Comparison of ENCODE assay signal across 8 cellular contexts in the genomic region with DNA sequence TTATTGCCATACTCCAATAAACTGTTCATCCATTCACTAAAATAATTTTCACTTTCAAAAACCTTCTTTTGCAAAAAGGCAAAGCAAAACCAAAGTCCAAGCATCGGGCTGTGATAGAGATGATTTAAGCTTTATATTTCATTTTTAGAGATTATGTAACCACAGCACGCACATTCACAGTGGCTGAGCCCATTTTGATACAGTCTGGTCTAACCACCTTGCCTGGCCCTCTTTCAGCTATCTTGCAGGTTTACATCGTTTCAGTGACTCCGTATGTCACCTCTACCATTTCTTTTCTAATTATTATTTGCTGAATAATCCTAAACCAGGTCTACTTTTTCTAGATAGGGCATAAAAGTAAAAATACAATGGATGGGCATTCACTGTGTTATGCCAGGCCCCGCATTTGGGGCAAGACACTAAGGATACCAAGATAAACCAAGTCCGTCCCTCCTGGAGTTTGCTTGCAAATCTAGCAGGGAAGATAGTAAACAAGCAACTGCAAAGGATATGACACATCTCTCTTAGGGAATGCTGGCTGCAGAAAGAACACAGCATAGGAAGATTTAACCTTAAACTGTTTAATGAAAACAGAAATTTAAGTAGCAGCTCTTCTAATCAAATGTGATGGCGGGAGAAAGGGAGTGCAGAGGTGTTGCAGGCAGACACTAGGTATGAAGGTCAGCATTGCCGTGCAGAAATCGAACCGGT. TPM values are rescaled to one million over a fixed set of nuclear protein-coding genes. Genes with fewer than 3 reads are reported as not detected.
A peak's percentile ranks its signal among the peaks of the same experiment; 100 is the strongest.
DNase-seq lines count a peak whose midpoint lies in the region; ATAC-seq and TF ChIP-seq lines count a peak whose summit lies in the region.

No MANE protein-coding gene starts in this region.

- H3K27me3 ChIP-seq in Caco-2 (replicated peaks; ENCODE audit: control insufficient read depth, insufficient read depth, low read length): no peaks in the 10 kb centered on the region
- H3K27me3 ChIP-seq in OCI-LY3 (ENCODE audit: low read depth, low read length): no peaks in the 10 kb centered on the region
- no peaks in the 10 kb centered on the region for H3K27me3 ChIP-seq in endocrine pancreas (ENCODE audit: control insufficient read depth, insufficient read depth, low read length)

- H3K4me2 ChIP-seq in OCI-LY3 (ENCODE audit: low read length): peak overlapping the region; percentile 70

- POLR2A ChIA-PET in Caco-2 (lab: Charles Lee): interaction anchor here (0.6 kb wide), 1 partner anchor 883 kb away, joined by 3 read pairs; no protein-coding TSS in a partner anchor

- H3K4me3 ChIP-seq in Caco-2 (ENCODE audit: low read depth, low read length) (peak overlapping the region; percentile 63), OCI-LY3 (ENCODE audit: low read length) (peak overlapping the region; percentile 90), endocrine pancreas (ENCODE audit: control insufficient read depth, insufficient read depth, low read length) (peak overlapping the region; percentile 60)

- intact Hi-C loops in Caco-2 (cut with micrococcal nuclease; ENCODE audit: unreplicated experiment): loop anchor here (2.0 to 10.0 kb wide), 5 partner anchors 85 to 383 kb away; a partner anchor contains a TSS

- H3K27ac Mint-ChIP-seq in Caco-2 (ENCODE audit: unreplicated experiment) (peak overlapping the region; percentile 69), osteocyte (ENCODE audit: unreplicated experiment) (peak overlapping the region; percentile 89)

- no peak overlapping the region for H2AFZ ChIP-seq in OCI-LY3 (ENCODE audit: low read depth, low read length)

- H3K36me3 ChIP-seq in Caco-2 (ENCODE audit: control insufficient read depth, insufficient read depth, low read length) (no peaks in the 10 kb centered on the region), OCI-LY3 (replicated peaks; ENCODE audit: low read depth, low read length) (no peaks in the 10 kb centered on the region), endocrine pancreas (ENCODE audit: control insufficient read depth, insufficient read depth, low read length) (no peaks in the 10 kb centered on the region)

- peaks cover 47% of the 10 kb centered on the region for H3K79me2 ChIP-seq in OCI-LY3 (ENCODE audit: low read length)

- peaks cover 10% of the 10 kb centered on the region for H3K4me1 ChIP-seq in Caco-2
- H3K4me1 ChIP-seq in OCI-LY3 (ENCODE audit: low read length): peaks cover 7% of the 10 kb centered on the region; the same call in 1 of the 2 replicates
- H3K4me1 ChIP-seq in endocrine pancreas (ENCODE audit: control insufficient read depth, insufficient read depth, low read length): peaks cover 31% of the 10 kb centered on the region

- BruUV-seq in Caco-2 (replicated peaks; lab: Mats Ljungman, UMichigan): TSS peak; percentile 27

- no peaks in the 10 kb centered on the region for H3K9me3 Mint-ChIP-seq in Caco-2 (ENCODE audit: unreplicated experiment)
- H3K9me3 Mint-ChIP-seq in osteocyte (ENCODE audit: unreplicated experiment): no peaks in the 10 kb centered on the region

- H3K36me3 Mint-ChIP-seq in Caco-2 (ENCODE audit: insufficient read depth, unreplicated experiment): peaks cover 9% of the 10 kb centered on the region
- peaks cover 2% of the 10 kb centered on the region for H3K36me3 Mint-ChIP-seq in osteocyte (ENCODE audit: unreplicated experiment)

- H4K20me1 ChIP-seq in OCI-LY3 (ENCODE audit: insufficient read depth, low read length): peaks cover 9% of the 10 kb centered on the region; the same call in 1 of the 2 replicates

- peaks cover 9% of the 10 kb centered on the region for H3K4me1 Mint-ChIP-seq in Caco-2 (ENCODE audit: low read depth, unreplicated experiment)
- peaks cover 69% of the 10 kb centered on the region for H3K4me1 Mint-ChIP-seq in osteocyte (ENCODE audit: unreplicated experiment)

- CTCF ChIA-PET in Caco-2 (lab: Charles Lee): no interaction called here

- H3K4me3 Mint-ChIP-seq in Caco-2 (ENCODE audit: unreplicated experiment): peak overlapping the region; percentile 88
- peak overlapping the region; percentile 86 for H3K4me3 Mint-ChIP-seq in osteocyte (ENCODE audit: unreplicated experiment)

- no peak for DNase-seq in Caco-2
- no peak for DNase-seq in osteocyte (ENCODE audit: extremely low spot score, unreplicated experiment)
- no peak for DNase-seq in DMS79 treated with DMSO at 0.1 percent for 48 hours (lab: John Stamatoyannopoulos, UW)
- DNase-seq in NCI-H187 (lab: John Stamatoyannopoulos, UW): no peak

- H3K27me3 Mint-ChIP-seq in Caco-2 (ENCODE audit: insufficient read depth, unreplicated experiment) (no peaks in the 10 kb centered on the region), osteocyte (ENCODE audit: unreplicated experiment) (no peaks in the 10 kb centered on the region)

- H3K27ac ChIP-seq in OCI-LY3 (ENCODE audit: low read length): no peak overlapping the region

- ATAC-seq in GM21786 (IDR thresholded peaks at IDR 0.05; ENCODE audit: unreplicated experiment): no peak
- no peak for ATAC-seq in HG02885 (IDR thresholded peaks at IDR 0.05; ENCODE audit: poor library complexity, unreplicated experiment)

- peak overlapping the region; percentile 87 for H3K9ac ChIP-seq in OCI-LY3 (ENCODE audit: low read length)
- H3K9ac ChIP-seq in endocrine pancreas (ENCODE audit: control insufficient read depth, insufficient read depth, low read length): no peak overlapping the region

- TF ChIP-seq CTCF in Caco-2 (IDR thresholded peaks at IDR 0.05; ENCODE audit: insufficient read depth in 1 of 2, low read depth in 1 of 2, low read length in 1 of 2, severe bottlenecking in 1 of 2, unreplicated experiment in 1 of 2) (no peak), OCI-LY3 (IDR thresholded peaks at IDR 0.05; ENCODE audit: low read depth, low read length) (no peak), osteocyte (IDR thresholded peaks at IDR 0.05) (no peak)

- H3K9me3 ChIP-seq in Caco-2: no peaks in the 10 kb centered on the region
- H3K9me3 ChIP-seq in OCI-LY3 (ENCODE audit: insufficient read depth, low read length): no peaks in the 10 kb centered on the region
- no peaks in the 10 kb centered on the region for H3K9me3 ChIP-seq in endocrine pancreas (ENCODE audit: control insufficient read depth, low read length)

RNA-seq across cellular contexts. Expression of a gene that starts 1.7 kb away (rescaled TPM):
- total RNA-seq in Caco-2 (2022): 34.1 and 34.5 TPM in 2 replicates
- total RNA-seq in osteocyte: 28.2 and 33.3 TPM in 2 replicates

RNA-seq across cellular contexts. Expression of a gene that starts 2.0 kb away (rescaled TPM):
- total RNA-seq in Caco-2 (2022) (7.5 and 7.9 TPM in 2 replicates), osteocyte (13.2 and 17.5 TPM in 2 replicates)
